In genomic region chr19:13849277-13849676, GRCh38 we compare ENCODE assay signal across 13 cellular contexts. TPM values are rescaled to one million over a fixed set of nuclear protein-coding genes. Genes with fewer than 3 reads are reported as not detected.
DNase-seq lines count a peak whose midpoint lies in the region; ATAC-seq and TF ChIP-seq lines count a peak whose summit lies in the region.
"Had no signal": no experiment of that assay in that cellular context is flagged by ENCODE, and none has a peak within 500 bp of the region (broad histone marks: within the 10 kb centered on the region; RNA-seq: fewer than 3 reads in every experiment).

No MANE protein-coding gene starts in this region.

- H3K4me3 ChIP-seq in heart left ventricle (no peak overlapping the region), coronary artery (no peak overlapping the region), upper lobe of right lung (no peak overlapping the region), BE2C (ENCODE audit: low read depth, low read length) (no peak overlapping the region)
- H3K4me3 ChIP-seq: cardiac muscle cell had no signal

- H3K9me3 ChIP-seq in heart left ventricle (no peaks in the 10 kb centered on the region), upper lobe of right lung (no peaks in the 10 kb centered on the region), BE2C (no peaks in the 10 kb centered on the region)

- peak overlapping the region; percentile 99 to 100 for H3K27ac Mint-ChIP-seq in natural killer cell

- H3K27me3 ChIP-seq in heart left ventricle (no peaks in the 10 kb centered on the region), upper lobe of right lung (no peaks in the 10 kb centered on the region), BE2C (no peaks in the 10 kb centered on the region)
- H3K27me3 ChIP-seq: cardiac muscle cell had no signal

- intact Hi-C loops in heart left ventricle (cut with DNase I) (loop anchor here in 1 of 10 donors (10.0 kb wide), 1 partner anchor 694 kb away; the partner anchor contains the start of genes IER2 and STX10), left cardiac atrium (cut with DNase I) (loop anchor here in 1 of 2 donors (10.0 kb wide), 1 partner anchor 694 kb away; the partner anchor contains the start of genes IER2 and STX10), natural killer cell (cut with micrococcal nuclease) (loop anchor here (5.0 kb wide), 1 partner anchor 692 kb away; no protein-coding TSS in a partner anchor), upper lobe of right lung (cut with DNase I) (no loop called here)

- no peaks in the 10 kb centered on the region for H3K36me3 Mint-ChIP-seq in natural killer cell
- H3K36me3 Mint-ChIP-seq: CD8-positive, alpha-beta T cell had no signal

- no peaks in the 10 kb centered on the region for H3K36me3 ChIP-seq in heart left ventricle
- H3K36me3 ChIP-seq in upper lobe of right lung = no peaks in the 10 kb centered on the region
- no peaks in the 10 kb centered on the region for H3K36me3 ChIP-seq in BE2C
- H3K36me3 ChIP-seq: cardiac muscle cell had no signal

- H3K4me1 Mint-ChIP-seq in natural killer cell = peaks cover 32 to 51% of the 10 kb centered on the region in 2 donors

- H3K4me1 ChIP-seq in heart left ventricle = peaks cover 16 to 74% (median 57%) of the 10 kb centered on the region in 12 donors
- H3K4me1 ChIP-seq in upper lobe of right lung = peaks cover 52% of the 10 kb centered on the region
- H3K4me1 ChIP-seq in BE2C = peaks cover 22% of the 10 kb centered on the region

- no peaks in the 10 kb centered on the region for H3K9me3 Mint-ChIP-seq in natural killer cell
- H3K9me3 Mint-ChIP-seq: CD8-positive, alpha-beta T cell had no signal

- 73 to 83% (median 77%) methylated on average over 4 to 6 of the region's 6 CpGs for WGBS in heart left ventricle, 4 donors

- peak overlapping the region in 11 of 12 donors; percentile 96 to 100 (median 100) for H3K27ac ChIP-seq in heart left ventricle
- H3K27ac ChIP-seq in coronary artery = peak overlapping the region; percentile 100
- H3K27ac ChIP-seq in upper lobe of right lung = peak overlapping the region; percentile 100
- H3K27ac ChIP-seq: cardiac muscle cell had no signal

- no peak for TF ChIP-seq POLR2A in heart left ventricle (IDR thresholded peaks at IDR 0.05)

- no peaks in the 10 kb centered on the region for H3K27me3 Mint-ChIP-seq in natural killer cell (ENCODE audit: low read depth in 2 of 2)

- TF ChIP-seq CTCF in heart left ventricle (IDR thresholded peaks at IDR 0.05) (no peak), coronary artery (IDR thresholded peaks at IDR 0.05) (no peak), natural killer cell (IDR thresholded peaks at IDR 0.05) (no peak), upper lobe of right lung (IDR thresholded peaks at IDR 0.05) (no peak), BE2C (IDR thresholded peaks at IDR 0.05; ENCODE audit: low read depth, low read length) (no peak)

- ATAC-seq in heart left ventricle (no peak), left cardiac atrium (no peak), natural killer cell (no peak), upper lobe of right lung (no peak)
- ATAC-seq: CD8-positive, alpha-beta T cell had no signal

- peak in 2 of 5 donors; percentile 24 to 30 for DNase-seq in heart left ventricle
- no peak for DNase-seq in left cardiac atrium
- DNase-seq in coronary artery (ENCODE audit: low spot score) = no peak
- no peak for DNase-seq in natural killer cell
- no peak for DNase-seq in upper lobe of right lung
- no peak for DNase-seq in ecto neural progenitor cell (ENCODE audit: low spot score)
- DNase-seq in SKM-1 (lab: John Stamatoyannopoulos, UW; ENCODE audit: unreplicated experiment) = no peak
- no peak for DNase-seq in BE2C
- DNase-seq: activated CD8-positive, alpha-beta memory T cell treated with anti-CD3 and anti-CD28 coated beads for 24 hours; NCI-H1436 treated with DMSO at 0.1 percent for 48 hours; RPMI8226 had no signal

- H3K4me3 Mint-ChIP-seq in natural killer cell = peak overlapping the region; percentile 77

RNA-seq across cellular contexts. Expression of gene NANOS3, which starts 27.7 kb away (rescaled TPM):
- 1 to 10 TPM in 3 of 9 donors, under 1 TPM in 1, not detected in 5; 0.83 to 1.3 (median 1.1) TPM for total RNA-seq in heart left ventricle
- 1 to 10 TPM in 1 of 2 donors, under 1 TPM in 1; 0.36 to 1.7 TPM for polyA plus RNA-seq in heart left ventricle
- total RNA-seq in left cardiac atrium = 1 to 10 TPM; 1.0 to 1.2 TPM
- total RNA-seq in natural killer cell = 1 to 10 TPM; 2.6 to 6.3 (median 3.0) TPM
- not detected for total RNA-seq in upper lobe of right lung
- polyA plus RNA-seq in BE2C (2012; ENCODE audit: insufficient read depth, insufficient read length, low read depth) = 3.6 TPM
- total RNA-seq: CD8-positive, alpha-beta T cell had no signal

RNA-seq across cellular contexts. Expression of gene ZSWIM4, which starts 54.0 kb away (rescaled TPM):
- 10 to 100 TPM in 1 of 9 donors, 1 to 10 TPM in 8; 2.0 to 10.9 (median 3.4) TPM for total RNA-seq in heart left ventricle
- 1 to 10 TPM; 1.3 to 2.7 TPM for polyA plus RNA-seq in heart left ventricle
- 1 to 10 TPM; 3.4 to 7.3 TPM for total RNA-seq in left cardiac atrium
- total RNA-seq in natural killer cell = 1 to 10 TPM; 5.8 to 5.9 (median 5.9) TPM
- 10.6 TPM for total RNA-seq in upper lobe of right lung
- polyA plus RNA-seq in BE2C (2012; ENCODE audit: insufficient read depth, insufficient read length, low read depth) = 13.4 TPM

RNA-seq across cellular contexts. Expression of gene BRME1, which starts 56.6 kb away (rescaled TPM):
- total RNA-seq in heart left ventricle = 1 to 10 TPM in 1 of 9 donors, under 1 TPM in 6, not detected in 2; 0.23 to 1.2 (median 0.70) TPM
- polyA plus RNA-seq in heart left ventricle = 1 to 10 TPM in 1 of 2 donors, under 1 TPM in 1; 0.46 to 1.2 TPM
- total RNA-seq in left cardiac atrium = 1 to 10 TPM in 1 of 2 donors, under 1 TPM in 1; 0.62 to 1.1 TPM
- 1 to 10 TPM; 3.8 to 7.7 (median 4.0) TPM for total RNA-seq in natural killer cell
- 2.0 TPM for total RNA-seq in upper lobe of right lung
- 3.8 TPM for polyA plus RNA-seq in BE2C (2012; ENCODE audit: insufficient read depth, insufficient read length, low read depth)

RNA-seq across cellular contexts. Expression of gene CC2D1A, which starts 56.7 kb away (rescaled TPM):
- total RNA-seq in heart left ventricle = 10 to 100 TPM; 14.4 to 36.3 (median 19.2) TPM
- 10 to 100 TPM; 19.5 to 29.2 TPM for polyA plus RNA-seq in heart left ventricle
- 10 to 100 TPM; 19.4 to 20.5 TPM for total RNA-seq in left cardiac atrium
- 10 to 100 TPM; 42.8 to 49.3 (median 48.4) TPM for total RNA-seq in natural killer cell
- total RNA-seq in upper lobe of right lung = 28.9 TPM
- polyA plus RNA-seq in BE2C (2012; ENCODE audit: insufficient read depth, insufficient read length, low read depth) = 20.2 TPM
